In the genomic region with DNA sequence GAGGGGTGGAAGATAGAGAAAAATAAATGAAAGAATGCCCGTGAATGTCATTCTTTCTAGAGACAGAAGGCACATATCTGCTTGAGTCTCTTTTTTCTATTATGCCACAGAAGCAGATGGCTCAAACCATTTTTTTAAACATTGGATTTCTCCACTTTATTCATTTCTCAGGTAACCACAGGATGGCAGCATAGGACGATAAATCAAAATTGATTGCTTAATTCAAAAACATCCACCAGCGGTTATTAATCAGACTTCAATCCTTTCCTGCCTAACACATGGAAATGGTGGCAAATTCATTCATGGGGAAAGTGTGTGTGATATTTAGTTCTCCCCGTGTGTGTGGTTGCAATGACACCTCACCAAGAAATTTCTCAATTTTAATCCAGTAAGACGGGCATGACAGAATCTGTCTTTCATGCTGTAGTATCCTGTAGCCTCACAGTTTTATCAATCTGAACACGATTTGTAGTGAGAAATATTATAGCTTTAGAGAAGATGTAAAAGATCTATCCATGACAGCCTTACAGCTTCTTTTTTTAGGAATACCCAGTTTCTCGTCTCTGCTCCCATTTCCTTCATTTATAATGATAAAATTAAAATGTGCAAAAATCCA, we compare ENCODE assay signal across 11 cellular contexts.
DNase-seq lines count a peak whose midpoint lies in the region; ATAC-seq, FAIRE-seq and TF ChIP-seq lines count a peak whose summit lies in the region.
"Had no signal": no experiment of that assay in that cellular context is flagged by ENCODE, and none has a peak within 500 bp of the region (broad histone marks: within the 10 kb centered on the region; RNA-seq: fewer than 3 reads in every experiment).

No MANE protein-coding gene starts in this region.

- no peak overlapping the region for H3K27ac ChIP-seq in endothelial cell of umbilical vein (ENCODE audit: insufficient read depth, low read depth, low read length)
- H3K27ac ChIP-seq: BLaER1 treated with 17β-estradiol and CSF1 and Interleukin-3, amounts not matched to agents 10 nM and 100 nM had no signal

- DNase-seq in NOMO-1 treated with DMSO at 0.1 percent for 48 hours (lab: John Stamatoyannopoulos, UW; ENCODE audit: unreplicated experiment) (peak; percentile 38), NOMO-1 treated with dmso at 0.1 percent for 144 hours (lab: John Stamatoyannopoulos, UW; ENCODE audit: unreplicated experiment) (no peak), NCI-H748 treated with DMSO at 0.1 percent for 48 hours (lab: John Stamatoyannopoulos, UW) (peak; percentile 23), endothelial cell of umbilical vein (ENCODE audit: low read depth, low spot score) (peak; percentile 30), skeletal muscle cell (ENCODE audit: low read depth) (peak; percentile 4)
- no peak for DNase-seq in stimulated activated CD4-positive, alpha-beta T cell treated with anti-CD3 and anti-CD28 coated beads, Interleukin-4, amount 100 ng/mL, for 4 hours
- no peak for DNase-seq in activated naive CD4-positive, alpha-beta T cell treated with anti-CD3 and anti-CD28 coated beads, Interleukin-2, amount 10 ng/mL, durations not matched to agents 7 days and 5 days
- DNase-seq: naive B cell had no signal

- FAIRE-seq in endothelial cell of umbilical vein (lab: Jason Lieb, UNC): peak; percentile 4
- FAIRE-seq: TTC549 had no signal

- H3K27ac Mint-ChIP-seq in activated naive CD4-positive, alpha-beta T cell treated with anti-CD3 and anti-CD28 coated beads, Interleukin-2, amount 10 ng/mL, durations not matched to agents 7 days and 5 days: no peak overlapping the region
- H3K27ac Mint-ChIP-seq: naive B cell had no signal

- TF ChIP-seq CTCF in endothelial cell of umbilical vein (IDR thresholded peaks at IDR 0.05; ENCODE audit: extremely low read depth in 1 of 2, insufficient read depth in 1 of 2, low read depth in 1 of 2, low read length in 2 of 2): no peak

- H3K36me3 Mint-ChIP-seq in activated naive CD4-positive, alpha-beta T cell treated with anti-CD3 and anti-CD28 coated beads, Interleukin-2, amount 10 ng/mL, durations not matched to agents 7 days and 5 days: no peaks in the 10 kb centered on the region
- H3K36me3 Mint-ChIP-seq: naive B cell had no signal

- no peaks in the 10 kb centered on the region for H3K27me3 Mint-ChIP-seq in activated naive CD4-positive, alpha-beta T cell treated with anti-CD3 and anti-CD28 coated beads, Interleukin-2, amount 10 ng/mL, durations not matched to agents 7 days and 5 days
- H3K27me3 Mint-ChIP-seq: naive B cell had no signal

- no peaks in the 10 kb centered on the region for H3K36me3 ChIP-seq in endothelial cell of umbilical vein (ENCODE audit: control insufficient read depth in 2 of 2, extremely low read depth in 1 of 2, insufficient read depth in 2 of 2, low read length in 2 of 2)
- H3K36me3 ChIP-seq: BLaER1 treated with 17β-estradiol and CSF1 and Interleukin-3, amounts not matched to agents 10 nM and 100 nM had no signal

- dilution Hi-C loops in endothelial cell of umbilical vein (cut with MboI; ENCODE audit: extremely low pct_ligation_motif_present, low sequenced_read_pairs): no loop called here

- no peak for TF ChIP-seq POLR2A in endothelial cell of umbilical vein (IDR thresholded peaks at IDR 0.05; ENCODE audit: low read depth, low read length)

- H4K20me1 ChIP-seq in endothelial cell of umbilical vein (replicated peaks; ENCODE audit: control insufficient read depth, extremely low read depth, insufficient read depth, low read length): no peaks in the 10 kb centered on the region
- H4K20me1 ChIP-seq: BLaER1 treated with 17β-estradiol and CSF1 and Interleukin-3, amounts not matched to agents 10 nM and 100 nM had no signal

- H3K4me1 ChIP-seq in endothelial cell of umbilical vein (ENCODE audit: control insufficient read depth, extremely low read depth, insufficient read depth, low read length): no peaks in the 10 kb centered on the region
- H3K4me1 ChIP-seq: BLaER1 treated with 17β-estradiol and CSF1 and Interleukin-3, amounts not matched to agents 10 nM and 100 nM had no signal

- no peaks in the 10 kb centered on the region for H3K9me3 Mint-ChIP-seq in activated naive CD4-positive, alpha-beta T cell treated with anti-CD3 and anti-CD28 coated beads, Interleukin-2, amount 10 ng/mL, durations not matched to agents 7 days and 5 days
- H3K9me3 Mint-ChIP-seq: naive B cell had no signal

- no peak overlapping the region for H3K4me3 Mint-ChIP-seq in activated naive CD4-positive, alpha-beta T cell treated with anti-CD3 and anti-CD28 coated beads, Interleukin-2, amount 10 ng/mL, durations not matched to agents 7 days and 5 days
- H3K4me3 Mint-ChIP-seq: naive B cell had no signal

- H3K27me3 ChIP-seq in endothelial cell of umbilical vein (ENCODE audit: control insufficient read depth in 2 of 2, insufficient read depth in 2 of 2, low read length in 2 of 2): no peaks in the 10 kb centered on the region
- H3K27me3 ChIP-seq: BLaER1 treated with 17β-estradiol and CSF1 and Interleukin-3, amounts not matched to agents 10 nM and 100 nM had no signal

- no peak overlapping the region for H2AFZ ChIP-seq in endothelial cell of umbilical vein (ENCODE audit: low read depth, low read length)

- intact Hi-C loops in endothelial cell of umbilical vein (cut with micrococcal nuclease): loop anchor here (5.0 kb wide), 3 partner anchors 587 to 1007 kb away; no protein-coding TSS in a partner anchor

- H3K4me3 ChIP-seq in endothelial cell of umbilical vein (replicated peaks in 1 of 3; ENCODE audit: insufficient read depth in 1 of 3, low read depth in 1 of 3, low read length in 3 of 3) (no peak overlapping the region), skeletal muscle cell (ENCODE audit: low read depth, low read length) (no peak overlapping the region)
- H3K4me3 ChIP-seq: BLaER1 treated with 17β-estradiol and CSF1 and Interleukin-3, amounts not matched to agents 10 nM and 100 nM had no signal

- no peaks in the 10 kb centered on the region for H3K4me1 Mint-ChIP-seq in activated naive CD4-positive, alpha-beta T cell treated with anti-CD3 and anti-CD28 coated beads, Interleukin-2, amount 10 ng/mL, durations not matched to agents 7 days and 5 days
- H3K4me1 Mint-ChIP-seq: naive B cell had no signal

- H3K4me2 ChIP-seq in endothelial cell of umbilical vein (ENCODE audit: insufficient read depth, low read length): no peak overlapping the region
- H3K4me2 ChIP-seq: BLaER1 treated with 17β-estradiol and CSF1 and Interleukin-3, amounts not matched to agents 10 nM and 100 nM had no signal

- no peak overlapping the region for H3K9ac ChIP-seq in endothelial cell of umbilical vein (replicated peaks; ENCODE audit: extremely low read depth, insufficient read depth, low read length)
- H3K9ac ChIP-seq: BLaER1 treated with 17β-estradiol and CSF1 and Interleukin-3, amounts not matched to agents 10 nM and 100 nM had no signal

- POLR2A ChIA-PET in endothelial cell of umbilical vein (lab: Charles Lee): no interaction called here

- CTCF ChIA-PET in endothelial cell of umbilical vein (lab: Charles Lee): interaction anchor here (2.2 kb wide), 1 partner anchor 1095 kb away, joined by 7 read pairs; no protein-coding TSS in a partner anchor
- CTCF ChIA-PET in activated naive CD4-positive, alpha-beta T cell treated with anti-CD3 and anti-CD28 coated beads, Interleukin-2, amount 10 ng/mL, durations not matched to agents 7 days and 5 days (lab: Charles Lee): no interaction called here

- ATAC-seq in HG03135 (IDR thresholded peaks at IDR 0.05; ENCODE audit: unreplicated experiment): no peak

- no TSS peak for BruUV-seq in endothelial cell of umbilical vein (replicated peaks; lab: Mats Ljungman, UMichigan)

- no peaks in the 10 kb centered on the region for H3K79me2 ChIP-seq in endothelial cell of umbilical vein (ENCODE audit: control insufficient read depth, insufficient read depth, low read length)

- H3K9me3 ChIP-seq in endothelial cell of umbilical vein (replicated peaks; ENCODE audit: control insufficient read depth, insufficient read depth, low read length): no peaks in the 10 kb centered on the region
- H3K9me3 ChIP-seq: BLaER1 treated with 17β-estradiol and CSF1 and Interleukin-3, amounts not matched to agents 10 nM and 100 nM had no signal

- no peaks in the 10 kb centered on the region for H3K9me1 ChIP-seq in endothelial cell of umbilical vein (replicated peaks; ENCODE audit: control insufficient read depth, extremely low read depth, insufficient read depth, low read length)

TF ChIP-seq in endothelial cell of umbilical vein, 7 proteins besides CTCF, POLR2A, EP300 and RAD21:
- TF ChIP-seq, protein P1, sequence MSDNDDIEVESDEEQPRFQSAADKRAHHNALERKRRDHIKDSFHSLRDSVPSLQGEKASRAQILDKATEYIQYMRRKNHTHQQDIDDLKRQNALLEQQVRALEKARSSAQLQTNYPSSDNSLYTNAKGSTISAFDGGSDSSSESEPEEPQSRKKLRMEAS (IDR thresholded peaks at IDR 0.05; ENCODE audit: insufficient read depth, insufficient read length): no peak
- TF ChIP-seq POLR2AphosphoS5 (IDR thresholded peaks at IDR 0.05; ENCODE audit: insufficient read depth, low read depth, low read length): no peak
- no peak for TF ChIP-seq JUN (IDR thresholded peaks at IDR 0.05; ENCODE audit: borderline replicate concordance, insufficient read depth, insufficient read length, low read depth)
- no peak for TF ChIP-seq FOS (IDR thresholded peaks at IDR 0.05; ENCODE audit: borderline replicate concordance, insufficient read depth, low read length)
- no peak for TF ChIP-seq GATA2 (IDR thresholded peaks at IDR 0.05; ENCODE audit: insufficient read depth, insufficient read length, low read depth, low read length)
- no peak for TF ChIP-seq MYC (IDR thresholded peaks at IDR 0.05; ENCODE audit: low read depth, low read length)
- TF ChIP-seq EZH2 (IDR thresholded peaks at IDR 0.05; ENCODE audit: borderline replicate concordance, low read depth, low read length, severe bottlenecking): no peak

Comparison
In these comparisons a context has a peak if more than half of its experiments do, and no peak if none do; other contexts are left out.
1. DNase-seq: peak in NOMO-1 treated with DMSO at 0.1 percent for 48 hours (single experiment), NCI-H748 treated with DMSO at 0.1 percent for 48 hours (single experiment), endothelial cell of umbilical vein (single experiment) and skeletal muscle cell (single experiment); none in NOMO-1 treated with dmso at 0.1 percent for 144 hours (single experiment), stimulated activated CD4-positive, alpha-beta T cell treated with anti-CD3 and anti-CD28 coated beads, Interleukin-4, amount 100 ng/mL, for 4 hours (0 of 2) and activated naive CD4-positive, alpha-beta T cell treated with anti-CD3 and anti-CD28 coated beads, Interleukin-2, amount 10 ng/mL, durations not matched to agents 7 days and 5 days (single experiment).